ENCODE assay signal across 18 cellular contexts in the genomic region with DNA sequence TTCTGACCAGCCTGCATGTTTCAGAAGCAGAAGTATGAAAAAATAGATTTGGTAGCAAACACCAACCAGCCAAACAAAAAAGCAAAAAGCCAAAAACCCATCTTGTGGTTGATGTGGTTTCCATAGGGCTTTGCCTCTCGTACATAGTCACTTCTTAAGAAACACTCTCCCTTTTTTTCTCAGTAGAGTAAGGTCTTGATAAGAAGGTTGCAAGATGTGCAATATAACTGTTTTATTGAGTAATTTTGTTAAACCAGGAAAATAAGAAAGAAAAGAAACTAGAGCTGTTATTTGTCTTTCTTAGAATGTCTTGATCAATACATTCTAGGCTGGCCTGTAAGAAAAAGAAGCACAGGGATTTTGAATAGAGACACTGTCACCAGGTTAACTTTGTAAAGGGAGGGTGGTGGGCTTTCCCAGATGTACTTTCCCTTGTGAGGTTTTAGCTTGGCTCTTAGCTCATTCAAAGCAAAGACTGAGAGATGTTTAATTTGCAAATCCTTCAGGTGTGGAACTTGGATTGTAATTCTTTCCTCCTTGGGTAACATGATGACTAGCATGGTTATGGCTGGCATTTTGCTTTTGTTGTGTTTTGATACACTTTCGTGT. TPM values are rescaled to one million over a fixed set of nuclear protein-coding genes. Genes with fewer than 3 reads are reported as not detected.
DNase-seq lines count a peak whose midpoint lies in the region; ATAC-seq and TF ChIP-seq lines count a peak whose summit lies in the region.
"Had no signal": no experiment of that assay in that cellular context is flagged by ENCODE, and none has a peak within 500 bp of the region (broad histone marks: within the 10 kb centered on the region; RNA-seq: fewer than 3 reads in every experiment).

No MANE protein-coding gene starts in this region.

- DNase-seq in GM12865 (ENCODE audit: low read depth) (peak; percentile 16), KG1 (lab: John Stamatoyannopoulos, UW) (peak; percentile 2), DMS79 (lab: John Stamatoyannopoulos, UW) (no peak), CD14-positive monocyte (ENCODE audit: low spot score) (no peak), ACHN (no peak), hepatic stellate cell (ENCODE audit: low spot score) (no peak)
- DNase-seq in activated T-helper 2 cell treated with anti-CD3 and anti-CD28 coated beads, Interferon-gamma antibody, Interleukin-2, Interleukin-4, amounts not matched to agents 10 μg/mL and 5 μg/mL and 100 μg/mL, durations not matched to agents 14 hours and 24 hours and 36 hours (ENCODE audit: low spot score) = peak; percentile 22
- DNase-seq in natural killer cell treated with Interleukin-12 subunit alpha and Interleukin-12 subunit beta and Interleukin-15 and Interleukin-18, amount 100 ng/mL, for 72 hours (ENCODE audit: low spot score) = no peak
- DNase-seq: activated CD8-positive, alpha-beta memory T cell treated with anti-CD3 and anti-CD28 coated beads for 24 hours; H9; hypothalamus; left lung; NCI-H1930; NCI-H774; right cardiac atrium; stimulated activated CD4-positive, alpha-beta T cell treated with anti-CD3 and anti-CD28 coated beads, Interleukin-4, amount 100 ng/mL, for 1 hour; uterus had no signal

- peak overlapping the region; percentile 11 for H3K4me3 Mint-ChIP-seq in activated T-helper 2 cell treated with anti-CD3 and anti-CD28 coated beads, Interferon-gamma antibody, Interleukin-2, Interleukin-4, amounts not matched to agents 10 μg/mL and 5 μg/mL and 100 μg/mL, durations not matched to agents 14 hours and 24 hours and 36 hours (ENCODE audit: low read depth)
- peak overlapping the region; percentile 1 for H3K4me3 Mint-ChIP-seq in natural killer cell treated with Interleukin-12 subunit alpha and Interleukin-12 subunit beta and Interleukin-15 and Interleukin-18, amount 100 ng/mL, for 72 hours
- no peak overlapping the region for H3K4me3 Mint-ChIP-seq in CD14-positive monocyte
- H3K4me3 Mint-ChIP-seq: H9 had no signal

- no peak overlapping the region for H3K4me3 ChIP-seq in GM12865 (ENCODE audit: low read depth, low read length)
- H3K4me3 ChIP-seq: left lung, uterus had no signal

- peak; percentile 82 to 87 for ATAC-seq in natural killer cell treated with Interleukin-12 subunit alpha and Interleukin-12 subunit beta and Interleukin-15 and Interleukin-18, amount 100 ng/mL, for 72 hours
- ATAC-seq: left lung; naive thymus-derived CD8-positive, alpha-beta T cell; right cardiac atrium had no signal

- peaks cover 56% of the 10 kb centered on the region for H3K4me1 Mint-ChIP-seq in activated T-helper 2 cell treated with anti-CD3 and anti-CD28 coated beads, Interferon-gamma antibody, Interleukin-2, Interleukin-4, amounts not matched to agents 10 μg/mL and 5 μg/mL and 100 μg/mL, durations not matched to agents 14 hours and 24 hours and 36 hours (ENCODE audit: low read depth)
- H3K4me1 Mint-ChIP-seq in natural killer cell treated with Interleukin-12 subunit alpha and Interleukin-12 subunit beta and Interleukin-15 and Interleukin-18, amount 100 ng/mL, for 72 hours (ENCODE audit: low read depth in 2 of 2) = peaks cover 21 to 32% of the 10 kb centered on the region in 2 donors
- peaks cover 16% of the 10 kb centered on the region for H3K4me1 Mint-ChIP-seq in CD14-positive monocyte

- peaks cover 7% of the 10 kb centered on the region for H3K36me3 Mint-ChIP-seq in activated T-helper 2 cell treated with anti-CD3 and anti-CD28 coated beads, Interferon-gamma antibody, Interleukin-2, Interleukin-4, amounts not matched to agents 10 μg/mL and 5 μg/mL and 100 μg/mL, durations not matched to agents 14 hours and 24 hours and 36 hours (ENCODE audit: low read depth)
- H3K36me3 Mint-ChIP-seq in natural killer cell treated with Interleukin-12 subunit alpha and Interleukin-12 subunit beta and Interleukin-15 and Interleukin-18, amount 100 ng/mL, for 72 hours = no peaks in the 10 kb centered on the region
- H3K36me3 Mint-ChIP-seq in CD14-positive monocyte = no peaks in the 10 kb centered on the region
- H3K36me3 Mint-ChIP-seq: naive thymus-derived CD8-positive, alpha-beta T cell had no signal

- peak overlapping the region; percentile 57 for H3K27ac Mint-ChIP-seq in activated T-helper 2 cell treated with anti-CD3 and anti-CD28 coated beads, Interferon-gamma antibody, Interleukin-2, Interleukin-4, amounts not matched to agents 10 μg/mL and 5 μg/mL and 100 μg/mL, durations not matched to agents 14 hours and 24 hours and 36 hours
- peak overlapping the region; percentile 31 to 40 for H3K27ac Mint-ChIP-seq in natural killer cell treated with Interleukin-12 subunit alpha and Interleukin-12 subunit beta and Interleukin-15 and Interleukin-18, amount 100 ng/mL, for 72 hours
- no peak overlapping the region for H3K27ac Mint-ChIP-seq in CD14-positive monocyte
- H3K27ac Mint-ChIP-seq: naive thymus-derived CD8-positive, alpha-beta T cell had no signal

- TF ChIP-seq CTCF in GM12865 (IDR thresholded peaks at IDR 0.05; ENCODE audit: insufficient read depth, low read depth, low read length, missing control alignments) (no peak), CD14-positive monocyte (IDR thresholded peaks at IDR 0.05) (no peak)

- H3K27me3 Mint-ChIP-seq in activated T-helper 2 cell treated with anti-CD3 and anti-CD28 coated beads, Interferon-gamma antibody, Interleukin-2, Interleukin-4, amounts not matched to agents 10 μg/mL and 5 μg/mL and 100 μg/mL, durations not matched to agents 14 hours and 24 hours and 36 hours (ENCODE audit: low read depth) = peaks cover 37% of the 10 kb centered on the region
- peaks cover 47 to 57% of the 10 kb centered on the region in 2 donors for H3K27me3 Mint-ChIP-seq in natural killer cell treated with Interleukin-12 subunit alpha and Interleukin-12 subunit beta and Interleukin-15 and Interleukin-18, amount 100 ng/mL, for 72 hours
- peaks cover 6 to 11% (median 8%) of the 10 kb centered on the region in 3 donors for H3K27me3 Mint-ChIP-seq in CD14-positive monocyte (ENCODE audit: low read depth in 3 of 3)

- intact Hi-C loops in activated T-helper 2 cell treated with anti-CD3 and anti-CD28 coated beads, Interferon-gamma antibody, Interleukin-2, Interleukin-4, amounts not matched to agents 10 μg/mL and 5 μg/mL and 100 μg/mL, durations not matched to agents 14 hours and 24 hours and 36 hours (cut with micrococcal nuclease) = loop anchor here (2.0 to 5.0 kb wide), 2 partner anchors 49 to 83 kb away; no protein-coding TSS in a partner anchor
- intact Hi-C loops in CD14-positive monocyte (cut with micrococcal nuclease) = no loop called here

- H3K9me3 Mint-ChIP-seq in activated T-helper 2 cell treated with anti-CD3 and anti-CD28 coated beads, Interferon-gamma antibody, Interleukin-2, Interleukin-4, amounts not matched to agents 10 μg/mL and 5 μg/mL and 100 μg/mL, durations not matched to agents 14 hours and 24 hours and 36 hours = no peaks in the 10 kb centered on the region
- no peaks in the 10 kb centered on the region for H3K9me3 Mint-ChIP-seq in natural killer cell treated with Interleukin-12 subunit alpha and Interleukin-12 subunit beta and Interleukin-15 and Interleukin-18, amount 100 ng/mL, for 72 hours
- H3K9me3 Mint-ChIP-seq in CD14-positive monocyte = peaks cover 0 to 1% (median 0%) of the 10 kb centered on the region in 7 donors
- H3K9me3 Mint-ChIP-seq: H9; naive thymus-derived CD8-positive, alpha-beta T cell had no signal

- in situ Hi-C loops in ACHN (cut with HindIII; ENCODE audit: low pct_ligation_motif_present, low pct_unique_long_range_greater_than_20kb, low sequenced_read_pairs) = no loop called here

RNA-seq across cellular contexts. Expression of a gene that starts 49.7 kb away (rescaled TPM):
- 15.6 and 17.2 TPM in 2 replicates for total RNA-seq in activated T-helper 2 cell treated with anti-CD3 and anti-CD28 coated beads, Interferon-gamma antibody, Interleukin-2, Interleukin-4, amounts not matched to agents 10 μg/mL and 5 μg/mL and 100 μg/mL, durations not matched to agents 14 hours and 24 hours and 36 hours
- 1 to 10 TPM in 1 of 2 donors, not detected in 1; 4.7 TPM for total RNA-seq in natural killer cell treated with Interleukin-12 subunit alpha and Interleukin-12 subunit beta and Interleukin-15 and Interleukin-18, amount 100 ng/mL, for 72 hours
- polyA plus RNA-seq in CD14-positive monocyte = not detected
- total RNA-seq: naive thymus-derived CD8-positive, alpha-beta T cell had no signal

Comparison
In these comparisons a context has a peak if more than half of its experiments do, and no peak if none do; other contexts are left out.
1. DNase-seq: peak in GM12865 (single experiment), KG1 (single experiment) and activated T-helper 2 cell treated with anti-CD3 and anti-CD28 coated beads, Interferon-gamma antibody, Interleukin-2, Interleukin-4, amounts not matched to agents 10 μg/mL and 5 μg/mL and 100 μg/mL, durations not matched to agents 14 hours and 24 hours and 36 hours (single experiment); none in natural killer cell treated with Interleukin-12 subunit alpha and Interleukin-12 subunit beta and Interleukin-15 and Interleukin-18, amount 100 ng/mL, for 72 hours (single experiment), DMS79 (single experiment), CD14-positive monocyte (single experiment), ACHN (single experiment) and hepatic stellate cell (single experiment).
2. H3K27ac Mint-ChIP-seq: peak in activated T-helper 2 cell treated with anti-CD3 and anti-CD28 coated beads, Interferon-gamma antibody, Interleukin-2, Interleukin-4, amounts not matched to agents 10 μg/mL and 5 μg/mL and 100 μg/mL, durations not matched to agents 14 hours and 24 hours and 36 hours (single experiment) and natural killer cell treated with Interleukin-12 subunit alpha and Interleukin-12 subunit beta and Interleukin-15 and Interleukin-18, amount 100 ng/mL, for 72 hours (2 of 2); none in CD14-positive monocyte (0 of 7).
3. H3K4me3 Mint-ChIP-seq: peak in activated T-helper 2 cell treated with anti-CD3 and anti-CD28 coated beads, Interferon-gamma antibody, Interleukin-2, Interleukin-4, amounts not matched to agents 10 μg/mL and 5 μg/mL and 100 μg/mL, durations not matched to agents 14 hours and 24 hours and 36 hours (single experiment) and natural killer cell treated with Interleukin-12 subunit alpha and Interleukin-12 subunit beta and Interleukin-15 and Interleukin-18, amount 100 ng/mL, for 72 hours (single experiment); none in CD14-positive monocyte (0 of 2).